Comparison of ENCODE assay signal across 1 cellular context in genomic region chr7:84492565-84493034, GRCh38.
A peak's percentile ranks its signal among the peaks of the same experiment; 100 is the strongest.
TF ChIP-seq lines count a peak whose summit lies in the region.

No MANE protein-coding gene starts in this region.

TF ChIP-seq in HEK293, 187 proteins besides CTCF, POLR2A, EP300 and RAD21 (continued from another document):
- peak; percentile 94 for TF ChIP-seq PRDM10 (tag by site-specific recombination; IDR thresholded peaks at IDR 0.05)
- no peak for TF ChIP-seq ZNF19 (tag by site-specific recombination; IDR thresholded peaks at IDR 0.05; ENCODE audit: low read depth)
- TF ChIP-seq ZNF423 (tag by site-specific recombination; IDR thresholded peaks at IDR 0.05) = no peak
- TF ChIP-seq ZSCAN30 (tag by site-specific recombination; IDR thresholded peaks at IDR 0.05) = no peak
- TF ChIP-seq ZNF140 (tag by site-specific recombination; IDR thresholded peaks at IDR 0.05) = no peak
- no peak for TF ChIP-seq PRDM6 (tag by site-specific recombination; IDR thresholded peaks at IDR 0.05)
- no peak for TF ChIP-seq ZNF10 (tag by site-specific recombination; IDR thresholded peaks at IDR 0.05)
- TF ChIP-seq MZF1 (tag by site-specific recombination; IDR thresholded peaks at IDR 0.05; ENCODE audit: borderline replicate concordance) = no peak
- no peak for TF ChIP-seq ZBTB10 (tag by site-specific recombination; IDR thresholded peaks at IDR 0.05)
- TF ChIP-seq BCL11B (tag by site-specific recombination; IDR thresholded peaks at IDR 0.05; ENCODE audit: low read depth) = no peak
- TF ChIP-seq ZBTB44 (tag by site-specific recombination; IDR thresholded peaks at IDR 0.05) = no peak
- no peak for TF ChIP-seq ZNF114 (tag by site-specific recombination; IDR thresholded peaks at IDR 0.05)
- TF ChIP-seq ZIC2 (tag by site-specific recombination; IDR thresholded peaks at IDR 0.05) = no peak
- no peak for TF ChIP-seq ZNF239 (tag by site-specific recombination; IDR thresholded peaks at IDR 0.05)
- TF ChIP-seq OVOL3 (tag by site-specific recombination; IDR thresholded peaks at IDR 0.05) = no peak
- TF ChIP-seq ZNF626 (tag by site-specific recombination; IDR thresholded peaks at IDR 0.05) = no peak
- TF ChIP-seq ZNF549 (tag by site-specific recombination; IDR thresholded peaks at IDR 0.05) = no peak
- TF ChIP-seq SP7 (tag by site-specific recombination; IDR thresholded peaks at IDR 0.05) = no peak
- no peak for TF ChIP-seq ZBTB20 (tag by site-specific recombination; IDR thresholded peaks at IDR 0.05)
- TF ChIP-seq KLF7 (tag by site-specific recombination; IDR thresholded peaks at IDR 0.05; ENCODE audit: borderline replicate concordance) = no peak
- TF ChIP-seq ZFP3 (tag by site-specific recombination; IDR thresholded peaks at IDR 0.05; ENCODE audit: low read depth) = 0 out of 2 replicates have a peak, but pooled peaks have one; percentile 17
- no peak for TF ChIP-seq ZNF660 (tag by site-specific recombination; IDR thresholded peaks at IDR 0.05)
- no peak for TF ChIP-seq ZNF777 (tag by site-specific recombination; IDR thresholded peaks at IDR 0.05; ENCODE audit: borderline replicate concordance)
TF ChIP-seq in HEK293: peak in this region for 4.
